Comparison of ENCODE assay signal across 30 cellular contexts in the genomic region with DNA sequence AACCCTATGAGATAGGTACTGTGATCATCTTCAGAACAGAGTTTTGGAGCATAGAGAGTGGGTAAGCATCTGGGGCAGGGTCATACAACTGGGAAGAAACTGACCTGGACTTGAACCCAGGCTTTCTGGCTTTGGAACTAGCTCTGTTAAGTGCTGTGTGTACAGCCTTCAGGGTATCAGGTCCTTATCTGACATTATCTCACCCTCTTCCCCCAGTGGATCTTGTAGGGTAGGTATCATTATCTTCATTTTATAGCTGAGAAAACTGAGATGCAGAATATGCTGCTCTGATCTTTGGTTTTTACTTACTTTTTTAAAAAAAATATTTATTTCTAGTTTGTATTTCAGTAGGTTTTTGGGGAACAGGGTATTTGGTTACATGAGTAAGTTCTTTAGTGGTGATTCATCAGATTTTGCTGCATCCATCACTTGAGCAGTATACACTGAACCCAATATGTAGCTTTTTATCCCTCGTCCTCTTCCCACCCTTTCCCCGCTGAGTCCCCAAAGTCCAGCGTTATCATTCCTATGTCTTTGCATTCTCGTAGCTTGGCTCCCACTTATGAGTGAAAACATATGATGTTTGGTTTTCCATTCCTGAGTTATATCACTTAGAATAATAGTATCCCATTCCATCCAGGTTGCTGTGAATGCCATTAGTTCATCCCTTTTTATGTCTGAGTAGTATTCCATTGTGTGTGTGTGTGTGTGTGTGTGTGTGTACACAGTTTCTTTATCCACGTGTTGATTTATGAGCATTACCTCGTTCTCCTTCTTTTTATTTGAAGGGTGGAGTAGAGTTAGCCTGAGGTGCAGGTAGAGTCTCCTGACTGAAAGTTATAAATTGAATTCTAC.
"Had no signal": no experiment of that assay in that cellular context is flagged by ENCODE, and none has a peak within 500 bp of the region (broad histone marks: within the 10 kb centered on the region; RNA-seq: fewer than 3 reads in every experiment).

No MANE protein-coding gene starts in this region.

- DNase-seq: activated CD4-positive, alpha-beta T cell treated with anti-CD3 and anti-CD28 coated beads for 4 hours; activated CD4-positive, alpha-beta T cell treated with anti-CD3 and anti-CD28 coated beads, Interleukin-2, amount 50 U/mL, for 4 hours; activated effector memory CD4-positive, alpha-beta T cell treated with Interleukin-2 at 50 U/mL for 16 hours; activated naive CD4-positive, alpha-beta T cell treated with Interleukin-2 at 50 U/mL for 16 hours; activated naive CD8-positive, alpha-beta T cell treated with anti-CD3 and anti-CD28 coated beads for 36 hours; adrenal gland; aorta; body of pancreas; colonic mucosa; effector CD8-positive, alpha-beta T cell; esophagus squamous epithelium; heart right ventricle; kidney glomerular epithelial cell; left lung; lower lobe of right lung; mesendoderm; natural killer cell; occipital lobe; right lobe of liver; stimulated activated CD4-positive, alpha-beta T cell treated with anti-CD3 and anti-CD28 coated beads, Interleukin-12 subunit alpha, Interleukin-12 subunit beta, amount 100 ng/mL, for 4 hours; stimulated activated CD4-positive, alpha-beta T cell treated with anti-CD3 and anti-CD28 coated beads, Interleukin-4, amount 100 ng/mL, for 1 hour; stimulated activated naive CD8-positive, alpha-beta T cell treated with anti-CD3 and anti-CD28 coated beads, Interleukin-15, amount 100 ng/mL, for 72 hours; substantia nigra; thyroid gland; upper lobe of right lung had no signal

- H3K27me3 ChIP-seq: adrenal gland, body of pancreas, colonic mucosa, esophagus squamous epithelium, heart right ventricle, left lung, neural progenitor cell, right lobe of liver, thyroid gland, upper lobe of right lung had no signal

- H3K9ac ChIP-seq: neural progenitor cell had no signal

- H3K36me3 ChIP-seq: adrenal gland, colonic mucosa, esophagus squamous epithelium, heart right ventricle, left lung, lower lobe of right lung, neural progenitor cell, right lobe of liver, thyroid gland, upper lobe of right lung had no signal

- H3K4me2 ChIP-seq: neural progenitor cell had no signal

- ATAC-seq: body of pancreas; heart right ventricle; left lung; lower lobe of right lung; natural killer cell; right lobe of liver; stimulated activated effector memory CD8-positive, alpha-beta T cell treated with anti-CD3 and anti-CD28 coated beads, Interleukin-12 subunit alpha, Interleukin-12 subunit beta, amount 100 ng/mL, for 72 hours; stimulated activated naive CD8-positive, alpha-beta T cell treated with anti-CD3 and anti-CD28 coated beads, Interleukin-15, amount 100 ng/mL, for 72 hours; upper lobe of right lung had no signal

- H2AFZ ChIP-seq: neural progenitor cell had no signal

- H3K27ac ChIP-seq: adrenal gland, body of pancreas, colonic mucosa, epithelial cell of prostate, esophagus squamous epithelium, heart right ventricle, left lung, lower lobe of right lung, neural progenitor cell, right lobe of liver, skin epidermis, thyroid gland, upper lobe of right lung, VCaP had no signal

- H3K9me3 ChIP-seq: adrenal gland, body of pancreas, colonic mucosa, esophagus squamous epithelium, heart right ventricle, left lung, lower lobe of right lung, right lobe of liver, thyroid gland, upper lobe of right lung had no signal

- H3K4me1 ChIP-seq: colonic mucosa had no signal

- H3K4me3 ChIP-seq: adrenal gland, body of pancreas, colonic mucosa, esophagus squamous epithelium, heart right ventricle, left lung, lower lobe of right lung, neural progenitor cell, right lobe of liver, skin epidermis, thyroid gland, upper lobe of right lung had no signal
